ENCODE assay signal across 1 cellular context in the genomic region with DNA sequence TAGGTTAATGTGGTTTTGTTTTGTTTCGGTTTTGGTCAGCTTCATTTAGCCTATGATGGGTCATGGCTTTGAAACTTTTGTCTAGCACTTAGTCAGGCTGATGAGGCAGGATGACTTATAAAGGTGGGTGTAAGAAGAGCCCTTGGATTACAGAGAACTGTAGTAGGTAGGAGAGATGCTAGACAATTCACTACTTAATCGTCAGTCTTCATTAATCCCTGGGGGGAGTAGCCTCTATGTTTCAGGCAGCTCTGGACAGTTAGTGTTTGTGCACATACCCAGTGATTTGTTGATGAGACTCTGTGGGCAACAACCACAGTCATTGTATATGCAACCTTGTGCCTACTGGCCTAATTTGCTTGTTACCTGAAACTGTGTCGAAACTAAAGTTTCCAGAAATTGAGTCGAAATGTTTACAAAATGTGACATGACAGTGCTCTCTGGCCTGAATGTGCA.
TF ChIP-seq lines count a peak whose summit lies in the region.

No MANE protein-coding gene starts in this region.

TF ChIP-seq in GM23338, 12 proteins besides CTCF, POLR2A, EP300 and RAD21 (continued from another document):
- TF ChIP-seq, protein P1, sequence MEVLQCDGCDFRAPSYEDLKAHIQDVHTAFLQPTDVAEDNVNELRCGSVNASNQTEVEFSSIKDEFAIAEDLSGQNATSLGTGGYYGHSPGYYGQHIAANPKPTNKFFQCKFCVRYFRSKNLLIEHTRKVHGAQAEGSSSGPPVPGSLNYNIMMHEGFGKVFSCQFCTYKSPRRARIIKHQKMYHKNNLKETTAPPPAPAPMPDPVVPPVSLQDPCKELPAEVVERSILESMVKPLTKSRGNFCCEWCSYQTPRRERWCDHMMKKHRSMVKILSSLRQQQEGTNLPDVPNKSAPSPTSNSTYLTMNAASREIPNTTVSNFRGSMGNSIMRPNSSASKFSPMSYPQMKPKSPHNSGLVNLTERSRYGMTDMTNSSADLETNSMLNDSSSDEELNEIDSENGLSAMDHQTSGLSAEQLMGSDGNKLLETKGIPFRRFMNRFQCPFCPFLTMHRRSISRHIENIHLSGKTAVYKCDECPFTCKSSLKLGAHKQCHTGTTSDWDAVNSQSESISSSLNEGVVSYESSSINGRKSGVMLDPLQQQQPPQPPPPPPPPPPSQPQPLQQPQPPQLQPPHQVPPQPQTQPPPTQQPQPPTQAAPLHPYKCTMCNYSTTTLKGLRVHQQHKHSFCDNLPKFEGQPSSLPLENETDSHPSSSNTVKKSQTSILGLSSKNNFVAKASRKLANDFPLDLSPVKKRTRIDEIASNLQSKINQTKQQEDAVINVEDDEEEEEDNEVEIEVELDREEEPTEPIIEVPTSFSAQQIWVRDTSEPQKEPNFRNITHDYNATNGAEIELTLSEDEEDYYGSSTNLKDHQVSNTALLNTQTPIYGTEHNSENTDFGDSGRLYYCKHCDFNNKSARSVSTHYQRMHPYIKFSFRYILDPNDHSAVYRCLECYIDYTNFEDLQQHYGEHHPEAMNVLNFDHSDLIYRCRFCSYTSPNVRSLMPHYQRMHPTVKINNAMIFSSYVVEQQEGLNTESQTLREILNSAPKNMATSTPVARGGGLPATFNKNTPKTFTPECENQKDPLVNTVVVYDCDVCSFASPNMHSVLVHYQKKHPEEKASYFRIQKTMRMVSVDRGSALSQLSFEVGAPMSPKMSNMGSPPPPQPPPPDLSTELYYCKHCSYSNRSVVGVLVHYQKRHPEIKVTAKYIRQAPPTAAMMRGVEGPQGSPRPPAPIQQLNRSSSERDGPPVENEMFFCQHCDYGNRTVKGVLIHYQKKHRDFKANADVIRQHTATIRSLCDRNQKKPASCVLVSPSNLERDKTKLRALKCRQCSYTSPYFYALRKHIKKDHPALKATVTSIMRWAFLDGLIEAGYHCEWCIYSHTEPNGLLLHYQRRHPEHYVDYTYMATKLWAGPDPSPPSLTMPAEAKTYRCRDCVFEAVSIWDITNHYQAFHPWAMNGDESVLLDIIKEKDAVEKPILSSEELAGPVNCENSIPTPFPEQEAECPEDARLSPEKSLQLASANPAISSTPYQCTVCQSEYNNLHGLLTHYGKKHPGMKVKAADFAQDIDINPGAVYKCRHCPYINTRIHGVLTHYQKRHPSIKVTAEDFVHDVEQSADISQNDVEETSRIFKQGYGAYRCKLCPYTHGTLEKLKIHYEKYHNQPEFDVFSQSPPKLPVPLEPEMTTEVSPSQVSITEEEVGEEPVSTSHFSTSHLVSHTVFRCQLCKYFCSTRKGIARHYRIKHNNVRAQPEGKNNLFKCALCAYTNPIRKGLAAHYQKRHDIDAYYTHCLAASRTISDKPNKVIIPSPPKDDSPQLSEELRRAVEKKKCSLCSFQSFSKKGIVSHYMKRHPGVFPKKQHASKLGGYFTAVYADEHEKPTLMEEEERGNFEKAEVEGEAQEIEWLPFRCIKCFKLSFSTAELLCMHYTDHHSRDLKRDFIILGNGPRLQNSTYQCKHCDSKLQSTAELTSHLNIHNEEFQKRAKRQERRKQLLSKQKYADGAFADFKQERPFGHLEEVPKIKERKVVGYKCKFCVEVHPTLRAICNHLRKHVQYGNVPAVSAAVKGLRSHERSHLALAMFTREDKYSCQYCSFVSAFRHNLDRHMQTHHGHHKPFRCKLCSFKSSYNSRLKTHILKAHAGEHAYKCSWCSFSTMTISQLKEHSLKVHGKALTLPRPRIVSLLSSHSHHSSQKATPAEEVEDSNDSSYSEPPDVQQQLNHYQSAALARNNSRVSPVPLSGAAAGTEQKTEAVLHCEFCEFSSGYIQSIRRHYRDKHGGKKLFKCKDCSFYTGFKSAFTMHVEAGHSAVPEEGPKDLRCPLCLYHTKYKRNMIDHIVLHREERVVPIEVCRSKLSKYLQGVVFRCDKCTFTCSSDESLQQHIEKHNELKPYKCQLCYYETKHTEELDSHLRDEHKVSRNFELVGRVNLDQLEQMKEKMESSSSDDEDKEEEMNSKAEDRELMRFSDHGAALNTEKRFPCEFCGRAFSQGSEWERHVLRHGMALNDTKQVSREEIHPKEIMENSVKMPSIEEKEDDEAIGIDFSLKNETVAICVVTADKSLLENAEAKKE (CRISPR knock-in tag; IDR thresholded peaks at IDR 0.05), result no peak
- no peak for TF ChIP-seq JUNB (IDR thresholded peaks at IDR 0.05; ENCODE audit: unreplicated experiment)
